Comparison of ENCODE assay signal across 28 cellular contexts in the genomic region with DNA sequence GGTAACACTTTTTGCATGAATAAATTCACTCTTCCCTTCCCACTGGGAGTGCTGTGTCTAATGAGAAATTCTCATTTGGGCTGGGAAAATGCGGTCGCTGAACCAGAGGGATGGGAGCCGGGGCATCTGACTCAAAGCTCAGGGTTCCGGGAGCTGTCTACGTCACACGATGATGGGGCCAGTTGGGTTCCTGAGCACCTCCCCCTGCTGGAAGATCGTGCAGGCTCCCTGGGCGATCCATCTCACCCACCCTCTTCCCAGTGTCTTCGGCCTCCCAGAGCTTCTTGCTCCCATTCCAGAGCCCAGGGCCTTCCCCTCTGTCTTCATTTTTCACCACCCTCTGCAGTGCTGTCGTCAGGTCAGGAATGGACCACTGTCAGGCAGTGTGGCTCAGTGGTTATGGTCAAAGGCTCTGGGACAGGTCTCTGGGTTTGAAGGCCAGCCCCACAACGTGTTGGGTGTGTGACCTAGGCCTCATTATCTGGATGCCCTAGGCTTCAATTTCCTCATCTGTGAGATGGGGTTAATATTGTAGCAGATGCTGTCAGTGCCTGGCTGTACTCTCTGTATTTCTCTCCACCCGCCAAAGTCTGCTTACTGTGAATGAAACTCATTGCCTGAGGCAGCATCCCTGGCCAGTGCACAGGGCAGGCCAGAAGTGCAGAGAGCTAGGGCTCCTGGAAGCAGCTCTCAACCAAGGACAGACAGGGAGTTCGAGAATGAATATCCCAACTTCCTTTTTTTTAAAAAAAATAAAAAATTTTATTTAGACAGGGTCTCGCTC. TPM values are rescaled to one million over a fixed set of nuclear protein-coding genes. Genes with fewer than 3 reads are reported as not detected.
"Had no signal": no experiment of that assay in that cellular context is flagged by ENCODE, and none has a peak within 500 bp of the region (broad histone marks: within the 10 kb centered on the region; RNA-seq: fewer than 3 reads in every experiment).

No MANE protein-coding gene starts in this region.

- H3K4me1 ChIP-seq: breast epithelium, esophagus muscularis mucosa, foreskin keratinocyte, heart left ventricle, stomach, thyroid gland, upper lobe of right lung had no signal

- H3K27me3 ChIP-seq: foreskin keratinocyte, ovary, thyroid gland had no signal

- H3K27ac ChIP-seq: breast epithelium, esophagus muscularis mucosa, foreskin keratinocyte, heart left ventricle, ovary, skin epidermis, stomach, thyroid gland, upper lobe of right lung had no signal

- DNase-seq: activated CD4-positive, alpha-beta memory T cell treated with anti-CD3 and anti-CD28 coated beads for 36 hours; activated CD4-positive, alpha-beta T cell treated with anti-CD3 and anti-CD28 coated beads for 48 hours; activated CD8-positive, alpha-beta memory T cell treated with anti-CD3 and anti-CD28 coated beads, Interleukin-2, amount 50 U/mL, for 4 hours; activated gamma-delta T cell treated with Interleukin-2 at 50 U/mL for 16 hours; activated naive CD4-positive, alpha-beta T cell treated with anti-CD3 and anti-CD28 coated beads, Interleukin-2, amount 50 U/mL, for 16 hours; activated T-cell treated with anti-CD3 and anti-CD28 coated beads, Interleukin-2, amount 50 U/mL, for 1 hour; amygdala; central memory CD4-positive, alpha-beta T cell; foreskin keratinocyte; heart left ventricle; hypothalamus; naive B cell; nephron progenitor cell; ovary; stimulated activated CD4-positive, alpha-beta T cell treated with anti-CD3 and anti-CD28 coated beads, Interleukin-2, amount 100 ng/mL, for 24 hours; stimulated activated naive B cell treated with anti-CD40 and anti-IgM and Interleukin-4, amounts not matched to agents 10 μg/mL and 1 μg/mL and 100 μg/mL, for 72 hours; stomach; thyroid gland; upper lobe of right lung had no signal

- H3K9me3 ChIP-seq: breast epithelium, esophagus muscularis mucosa, heart left ventricle, ovary, stomach, thyroid gland, upper lobe of right lung had no signal

- H3K4me3 ChIP-seq: breast epithelium, esophagus muscularis mucosa, heart left ventricle, ovary, skin epidermis, stomach, thyroid gland, upper lobe of right lung had no signal

- H3K36me3 ChIP-seq: breast epithelium, esophagus muscularis mucosa, heart left ventricle, ovary, stomach, thyroid gland, upper lobe of right lung had no signal

RNA-seq across cellular contexts. Expression of a gene that starts 31.8 kb away (rescaled TPM):
- total RNA-seq: activated CD4-positive, alpha-beta memory T cell treated with anti-CD3 and anti-CD28 coated beads for 36 hours; activated CD8-positive, alpha-beta memory T cell treated with anti-CD3 and anti-CD28 coated beads for 36 hours; activated T-helper 1 cell treated with anti-CD3 and anti-CD28 coated beads, Interleukin-12 subunit alpha, Interleukin-12 subunit beta, Interleukin-2, Interleukin-4 antibody, amounts not matched to agents 30 ng/mL and 10 ng/mL and 1 ng/mL, durations not matched to agents 14 hours and 24 hours and 36 hours; foreskin keratinocyte; kidney epithelial cell; mesothelial cell of epicardium; progenitor cell of endocrine pancreas; renal cortical epithelial cell had no signal
- polyA plus RNA-seq: foreskin keratinocyte had no signal
